Comparison of ENCODE assay signal across 23 cellular contexts in the genomic region with DNA sequence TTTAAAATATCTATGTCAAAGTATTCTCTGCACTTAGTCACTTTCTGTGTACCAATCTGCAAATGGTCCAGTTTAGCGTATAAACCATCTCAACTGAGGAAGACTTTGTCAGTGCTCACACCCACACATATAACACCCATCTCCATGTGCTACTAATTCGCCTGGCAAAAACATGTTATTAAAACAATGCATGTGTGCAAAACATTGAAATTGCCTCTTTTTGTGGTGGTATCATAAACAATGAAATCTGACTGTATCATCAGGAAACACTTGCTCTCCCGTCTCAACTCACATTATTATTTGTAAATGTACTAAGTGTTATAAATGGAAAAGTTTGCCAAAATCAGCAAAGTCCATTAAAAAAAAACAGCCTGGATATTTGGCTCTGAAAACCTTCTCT.
A peak's percentile ranks its signal among the peaks of the same experiment; 100 is the strongest.
DNase-seq lines count a peak whose midpoint lies in the region; ATAC-seq, FAIRE-seq and TF ChIP-seq lines count a peak whose summit lies in the region.
"Had no signal": no experiment of that assay in that cellular context is flagged by ENCODE, and none has a peak within 500 bp of the region (broad histone marks: within the 10 kb centered on the region; RNA-seq: fewer than 3 reads in every experiment).

No MANE protein-coding gene starts in this region.

- H3K27ac ChIP-seq in endothelial cell of umbilical vein (ENCODE audit: insufficient read depth, low read depth, low read length): no peak overlapping the region
- H3K27ac ChIP-seq: 22Rv1, BLaER1, C4-2B had no signal

- POLR2A ChIA-PET in endothelial cell of umbilical vein (lab: Charles Lee): no interaction called here

- no peak overlapping the region for H3K9ac ChIP-seq in endothelial cell of umbilical vein (replicated peaks; ENCODE audit: extremely low read depth, insufficient read depth, low read length)
- H3K9ac ChIP-seq: BLaER1 had no signal

- dilution Hi-C loops in endothelial cell of umbilical vein (cut with MboI; ENCODE audit: extremely low pct_ligation_motif_present, low sequenced_read_pairs): no loop called here

- H4K20me1 ChIP-seq in endothelial cell of umbilical vein (replicated peaks; ENCODE audit: control insufficient read depth, extremely low read depth, insufficient read depth, low read length): no peaks in the 10 kb centered on the region
- H4K20me1 ChIP-seq: BLaER1 had no signal

- no peaks in the 10 kb centered on the region for H3K9me3 ChIP-seq in endothelial cell of umbilical vein (replicated peaks; ENCODE audit: control insufficient read depth, insufficient read depth, low read length)
- H3K9me3 ChIP-seq: BLaER1, Caco-2, HAP-1 had no signal

- no peaks in the 10 kb centered on the region for H3K36me3 Mint-ChIP-seq in nephron (ENCODE audit: low read depth)
- H3K36me3 Mint-ChIP-seq: CD4-positive, CD25-positive, alpha-beta regulatory T cell; CD8-positive, alpha-beta T cell had no signal

- H3K4me1 ChIP-seq in endothelial cell of umbilical vein (ENCODE audit: control insufficient read depth, extremely low read depth, insufficient read depth, low read length): no peaks in the 10 kb centered on the region
- H3K4me1 ChIP-seq: BLaER1, Caco-2, HAP-1 had no signal

- no peak overlapping the region for H3K4me2 ChIP-seq in endothelial cell of umbilical vein (ENCODE audit: insufficient read depth, low read length)
- H3K4me2 ChIP-seq: BLaER1 had no signal

- TF ChIP-seq CTCF in endothelial cell of umbilical vein (IDR thresholded peaks at IDR 0.05; ENCODE audit: extremely low read depth in 1 of 2, insufficient read depth in 1 of 2, low read depth in 1 of 2, low read length in 2 of 2) (no peak), nephron (IDR thresholded peaks at IDR 0.05; ENCODE audit: unreplicated experiment in 3 of 3) (no peak)

- no peaks in the 10 kb centered on the region for H3K79me2 ChIP-seq in endothelial cell of umbilical vein (ENCODE audit: control insufficient read depth, insufficient read depth, low read length)

- H3K4me3 Mint-ChIP-seq in nephron: no peak overlapping the region
- H3K4me3 Mint-ChIP-seq: B cell; CD4-positive, CD25-positive, alpha-beta regulatory T cell; CD8-positive, alpha-beta T cell had no signal

- no peak overlapping the region for H3K4me3 ChIP-seq in endothelial cell of umbilical vein (replicated peaks in 1 of 3; ENCODE audit: insufficient read depth in 1 of 3, low read depth in 1 of 3, low read length in 3 of 3)
- H3K4me3 ChIP-seq: BLaER1, GM12878, HAP-1 had no signal

- DNase-seq in Right ventricle myocardium superior (no peak), left cardiac atrium (no peak), endothelial cell of umbilical vein (ENCODE audit: low read depth, low spot score) (peak; percentile 86), T-helper 9 cell (no peak), HT-29 (ENCODE audit: low spot score) (no peak)
- DNase-seq in activated CD4-positive, alpha-beta T cell treated with anti-CD3 and anti-CD28 coated beads for 48 hours: no peak
- DNase-seq: Caco-2; CD4-positive, CD25-positive, alpha-beta regulatory T cell; CD8-positive, alpha-beta T cell; DMS153; DND-41; GDM1; GOT3 had no signal

- H3K27me3 Mint-ChIP-seq in nephron (ENCODE audit: low read depth): peaks cover 16% of the 10 kb centered on the region

- TF ChIP-seq POLR2A in endothelial cell of umbilical vein (IDR thresholded peaks at IDR 0.05; ENCODE audit: low read depth, low read length): no peak

- no TSS peak for BruUV-seq in endothelial cell of umbilical vein (replicated peaks; lab: Mats Ljungman, UMichigan)

- H2AFZ ChIP-seq in endothelial cell of umbilical vein (ENCODE audit: low read depth, low read length): no peak overlapping the region

- no peaks in the 10 kb centered on the region for H3K36me3 ChIP-seq in endothelial cell of umbilical vein (ENCODE audit: control insufficient read depth in 2 of 2, extremely low read depth in 1 of 2, insufficient read depth in 2 of 2, low read length in 2 of 2)
- H3K36me3 ChIP-seq: BLaER1, HAP-1 had no signal

- no peaks in the 10 kb centered on the region for H3K9me1 ChIP-seq in endothelial cell of umbilical vein (replicated peaks; ENCODE audit: control insufficient read depth, extremely low read depth, insufficient read depth, low read length)

- H3K4me1 Mint-ChIP-seq in nephron: peaks cover 39% of the 10 kb centered on the region
- H3K4me1 Mint-ChIP-seq: B cell; CD4-positive, CD25-positive, alpha-beta regulatory T cell had no signal

- no peaks in the 10 kb centered on the region for H3K9me3 Mint-ChIP-seq in nephron
- H3K9me3 Mint-ChIP-seq: CD8-positive, alpha-beta T cell had no signal

- FAIRE-seq in endothelial cell of umbilical vein (lab: Jason Lieb, UNC): no peak
- FAIRE-seq: A204.1, GM12878, GM18507, H54 had no signal

- intact Hi-C loops in Right ventricle myocardium superior (cut with DNase I): no loop called here
- intact Hi-C loops in left cardiac atrium (cut with DNase I): no loop called here
- intact Hi-C loops in endothelial cell of umbilical vein (cut with micrococcal nuclease): no loop called here

- peak overlapping the region in 2 of 3 experiments; percentile 52 to 61 for H3K27ac Mint-ChIP-seq in nephron
- H3K27ac Mint-ChIP-seq: B cell; CD4-positive, CD25-positive, alpha-beta regulatory T cell; CD8-positive, alpha-beta T cell had no signal

- CTCF ChIA-PET in endothelial cell of umbilical vein (lab: Charles Lee): no interaction called here

- H3K27me3 ChIP-seq in endothelial cell of umbilical vein (ENCODE audit: control insufficient read depth in 2 of 2, insufficient read depth in 2 of 2, low read length in 2 of 2): peaks cover 0 to 3% of the 10 kb centered on the region in 2 experiments
- H3K27me3 ChIP-seq: BLaER1 had no signal

- ATAC-seq in Right ventricle myocardium superior (ENCODE audit: poor library complexity) (peak; percentile 13), left cardiac atrium (no peak)
- ATAC-seq: CD8-positive, alpha-beta T cell; GM12878 had no signal

TF ChIP-seq in endothelial cell of umbilical vein, 7 proteins besides CTCF, POLR2A, EP300 and RAD21:
- TF ChIP-seq EZH2 (IDR thresholded peaks at IDR 0.05; ENCODE audit: borderline replicate concordance, low read depth, low read length, severe bottlenecking) (no peak), FOS (IDR thresholded peaks at IDR 0.05; ENCODE audit: borderline replicate concordance, insufficient read depth, low read length) (no peak), GATA2 (IDR thresholded peaks at IDR 0.05; ENCODE audit: insufficient read depth, insufficient read length, low read depth, low read length) (no peak), JUN (IDR thresholded peaks at IDR 0.05; ENCODE audit: borderline replicate concordance, insufficient read depth, insufficient read length, low read depth) (no peak), MYC (IDR thresholded peaks at IDR 0.05; ENCODE audit: low read depth, low read length) (no peak), POLR2AphosphoS5 (IDR thresholded peaks at IDR 0.05; ENCODE audit: insufficient read depth, low read depth, low read length) (no peak)
- TF ChIP-seq, protein P1, sequence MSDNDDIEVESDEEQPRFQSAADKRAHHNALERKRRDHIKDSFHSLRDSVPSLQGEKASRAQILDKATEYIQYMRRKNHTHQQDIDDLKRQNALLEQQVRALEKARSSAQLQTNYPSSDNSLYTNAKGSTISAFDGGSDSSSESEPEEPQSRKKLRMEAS (IDR thresholded peaks at IDR 0.05; ENCODE audit: insufficient read depth, insufficient read length): no peak
